1 cellular context compared by ENCODE assay signal in genomic region chr16:83994703-83995102, GRCh38.
TF ChIP-seq lines count a peak whose summit lies in the region.

No MANE protein-coding gene starts in this region.

TF ChIP-seq in A549, 52 proteins besides CTCF, POLR2A, EP300 and RAD21 (continued from another document):
- TF ChIP-seq HMGXB4 (CRISPR knock-in tag; IDR thresholded peaks at IDR 0.05; ENCODE audit: borderline replicate concordance) (no peak), RCOR1 (IDR thresholded peaks at IDR 0.05; ENCODE audit: low read depth, low read length) (no peak), FOSB (CRISPR knock-in tag; IDR thresholded peaks at IDR 0.05) (no peak)
- TF ChIP-seq, protein P1, sequence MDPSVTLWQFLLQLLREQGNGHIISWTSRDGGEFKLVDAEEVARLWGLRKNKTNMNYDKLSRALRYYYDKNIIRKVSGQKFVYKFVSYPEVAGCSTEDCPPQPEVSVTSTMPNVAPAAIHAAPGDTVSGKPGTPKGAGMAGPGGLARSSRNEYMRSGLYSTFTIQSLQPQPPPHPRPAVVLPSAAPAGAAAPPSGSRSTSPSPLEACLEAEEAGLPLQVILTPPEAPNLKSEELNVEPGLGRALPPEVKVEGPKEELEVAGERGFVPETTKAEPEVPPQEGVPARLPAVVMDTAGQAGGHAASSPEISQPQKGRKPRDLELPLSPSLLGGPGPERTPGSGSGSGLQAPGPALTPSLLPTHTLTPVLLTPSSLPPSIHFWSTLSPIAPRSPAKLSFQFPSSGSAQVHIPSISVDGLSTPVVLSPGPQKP (IDR thresholded peaks at IDR 0.05; ENCODE audit: low read depth, low read length): no peak
